20 cellular contexts compared by ENCODE assay signal in the genomic region with DNA sequence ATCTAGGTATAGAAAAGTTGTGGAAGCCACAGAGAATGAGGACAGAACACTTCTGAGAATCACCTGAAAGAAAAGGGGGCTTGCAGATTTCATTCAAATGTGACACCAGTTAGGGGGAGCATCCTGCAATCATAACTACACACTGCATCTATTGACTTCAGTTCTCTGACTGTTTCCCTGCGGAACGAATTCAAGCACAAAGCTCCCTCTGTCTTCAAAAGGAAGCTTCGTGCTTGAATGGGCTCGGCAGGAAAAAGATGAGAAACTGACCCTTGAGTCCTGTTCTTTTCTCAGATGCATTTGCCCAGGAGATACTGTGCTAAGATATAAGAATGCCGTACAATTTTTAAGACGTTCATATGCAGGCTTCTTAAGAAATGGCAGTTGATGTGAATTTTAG.
DNase-seq lines count a peak whose midpoint lies in the region; ATAC-seq and TF ChIP-seq lines count a peak whose summit lies in the region.
"Had no signal": no experiment of that assay in that cellular context is flagged by ENCODE, and none has a peak within 500 bp of the region (broad histone marks: within the 10 kb centered on the region; RNA-seq: fewer than 3 reads in every experiment).

No MANE protein-coding gene starts in this region.

- peak in 1 of 9 donors; percentile 4 for TF ChIP-seq CTCF in heart right ventricle (IDR thresholded peaks at IDR 0.05)
- TF ChIP-seq CTCF in MM.1S (IDR thresholded peaks at IDR 0.05; ENCODE audit: low read length): no peak
- no peak for TF ChIP-seq CTCF in OCI-LY7 (conservative IDR thresholded peaks at IDR 0.05; ENCODE audit: low read length)

- H3K27ac ChIP-seq in mesodermal cell (ENCODE audit: low read depth, low read length, severe bottlenecking): peak overlapping the region; percentile 23
- no peak overlapping the region for H3K27ac ChIP-seq in heart right ventricle
- H3K27ac ChIP-seq in MM.1S (ENCODE audit: low read length): no peak overlapping the region
- H3K27ac ChIP-seq in OCI-LY7 (ENCODE audit: low read depth, low read length, poor library complexity, severe bottlenecking): no peak overlapping the region
- H3K27ac ChIP-seq: SJSA1 had no signal

- H3K9ac ChIP-seq in adipocyte (ENCODE audit: low read length) (no peak overlapping the region), MM.1S (ENCODE audit: low read length) (no peak overlapping the region)

- H3K36me3 ChIP-seq in adipocyte (ENCODE audit: control insufficient read depth, insufficient read depth, low read length, severe bottlenecking) (no peaks in the 10 kb centered on the region), mesodermal cell (ENCODE audit: control insufficient read depth, insufficient read depth, low read length) (no peaks in the 10 kb centered on the region), heart right ventricle (no peaks in the 10 kb centered on the region), MM.1S (replicated peaks; ENCODE audit: insufficient read depth, low read length) (no peaks in the 10 kb centered on the region), OCI-LY7 (ENCODE audit: insufficient read depth, low read length) (no peaks in the 10 kb centered on the region)
- H3K36me3 ChIP-seq: MG63, SJSA1 had no signal

- no peaks in the 10 kb centered on the region for H3F3A ChIP-seq in MM.1S (ENCODE audit: insufficient read depth, low read length)

- H4K20me1 ChIP-seq in MM.1S (ENCODE audit: insufficient read depth, low read length): no peaks in the 10 kb centered on the region
- H4K20me1 ChIP-seq in OCI-LY7 (ENCODE audit: insufficient read depth, low read length): no peaks in the 10 kb centered on the region

- WGBS in mesodermal cell (ENCODE audit: insufficient coverage in 2 of 2), 2 experiments: 66 to 73% methylated on average over 4 to 6 of the region's 6 CpGs
- 58 to 64% methylated on average over 6 of the region's 6 CpGs for WGBS in heart right ventricle, 2 donors

- H3K9me2 ChIP-seq in MM.1S (replicated peaks; ENCODE audit: insufficient read depth, low read length) (no peaks in the 10 kb centered on the region), OCI-LY7 (ENCODE audit: insufficient read depth, low read length) (no peaks in the 10 kb centered on the region)

- H3K27me3 ChIP-seq in adipocyte (replicated peaks; ENCODE audit: control insufficient read depth, insufficient read depth, low read length): no peaks in the 10 kb centered on the region
- no peaks in the 10 kb centered on the region for H3K27me3 ChIP-seq in heart right ventricle
- no peaks in the 10 kb centered on the region for H3K27me3 ChIP-seq in MM.1S (replicated peaks; ENCODE audit: insufficient read depth, low read length)
- H3K27me3 ChIP-seq: MG63, SJSA1 had no signal

- ATAC-seq in heart right ventricle: no peak

- CTCF ChIA-PET in OCI-LY7 (lab: Charles Lee; ENCODE audit: unreplicated experiment): no interaction called here

- no TSS peak for BruUV-seq in OCI-LY7 (replicated peaks; lab: Mats Ljungman, UMichigan)

- H3K4me3 ChIP-seq in adipocyte (ENCODE audit: low read length): no peak overlapping the region
- no peak overlapping the region for H3K4me3 ChIP-seq in mesodermal cell (ENCODE audit: extremely low read depth, insufficient read depth, low read length, poor library complexity, severe bottlenecking)
- H3K4me3 ChIP-seq in heart right ventricle: no peak overlapping the region
- no peak overlapping the region for H3K4me3 ChIP-seq in MM.1S (ENCODE audit: low read length)
- no peak overlapping the region for H3K4me3 ChIP-seq in OCI-LY7 (ENCODE audit: low read depth, low read length, poor library complexity, severe bottlenecking)
- H3K4me3 ChIP-seq: MG63, SJSA1 had no signal

- H3K79me2 ChIP-seq in MM.1S (ENCODE audit: low read length) (no peaks in the 10 kb centered on the region), OCI-LY7 (ENCODE audit: insufficient read depth, low read depth, low read length) (no peaks in the 10 kb centered on the region)

- H3K4me1 ChIP-seq in adipocyte (ENCODE audit: control insufficient read depth, insufficient read depth, low read length) (no peaks in the 10 kb centered on the region), mesodermal cell (ENCODE audit: control insufficient read depth, insufficient read depth, low read length, poor library complexity, severe bottlenecking) (no peaks in the 10 kb centered on the region), heart right ventricle (no peaks in the 10 kb centered on the region), MM.1S (ENCODE audit: low read length) (no peaks in the 10 kb centered on the region), OCI-LY7 (ENCODE audit: insufficient read depth, low read length, poor library complexity, severe bottlenecking) (no peaks in the 10 kb centered on the region)

- H3K4me2 ChIP-seq in MM.1S (ENCODE audit: low read depth, low read length) (no peak overlapping the region), OCI-LY7 (ENCODE audit: low read length) (no peak overlapping the region)

- intact Hi-C loops in heart right ventricle (cut with DNase I) (no loop called here), OCI-LY7 (cut with micrococcal nuclease; ENCODE audit: unreplicated experiment) (no loop called here)

- peak; percentile 2 for DNase-seq in adipocyte (ENCODE audit: low read depth)
- DNase-seq in epidermal melanocyte (ENCODE audit: insufficient read length, low spot score): peak; percentile 45
- peak; percentile 21 for DNase-seq in superior temporal gyrus (ENCODE audit: extremely low spot score)
- no peak for DNase-seq in heart right ventricle
- no peak for DNase-seq in MM.1S
- no peak for DNase-seq in activated CD4-positive, alpha-beta T cell treated with anti-CD3 and anti-CD28 coated beads for 48 hours
- no peak for DNase-seq in OCI-LY7 (ENCODE audit: low spot score)
- DNase-seq: Calu3; CD4-positive, CD25-positive, alpha-beta regulatory T cell; DMS53; HCEC 1CT; Karpas-422; MG63; NCI-H1092 treated with DMSO at 0.1 percent for 48 hours; NCI-H1694; NCI-H2107; NCI-H345; NCI-H526 treated with DMSO at 0.1 percent for 48 hours had no signal

- H2AFZ ChIP-seq in MM.1S (ENCODE audit: low read length) (no peak overlapping the region), OCI-LY7 (ENCODE audit: low read length) (no peak overlapping the region)

- POLR2A ChIA-PET in OCI-LY7 (lab: Charles Lee): no interaction called here

- H3K9me3 ChIP-seq in adipocyte (ENCODE audit: control insufficient read depth, low read length) (no peaks in the 10 kb centered on the region), mesodermal cell (ENCODE audit: control insufficient read depth, low read length) (no peaks in the 10 kb centered on the region), heart right ventricle (peaks cover 0 to 19% (median 0%) of the 10 kb centered on the region in 11 donors), MM.1S (replicated peaks; ENCODE audit: insufficient read depth, low read length) (no peaks in the 10 kb centered on the region), OCI-LY7 (ENCODE audit: low read length) (no peaks in the 10 kb centered on the region)
- H3K9me3 ChIP-seq: MG63, SJSA1 had no signal

Comparison
In these comparisons a context has a peak if more than half of its experiments do, and no peak if none do; other contexts are left out.
1. DNase-seq: peak in adipocyte (single experiment), epidermal melanocyte (single experiment) and superior temporal gyrus (single experiment); none in heart right ventricle (0 of 2), MM.1S (single experiment), activated CD4-positive, alpha-beta T cell treated with anti-CD3 and anti-CD28 coated beads for 48 hours (single experiment) and OCI-LY7 (single experiment).